ENCODE assay signal across 10 cellular contexts in genomic region chr1:41618066-41618825, GRCh38.
DNase-seq lines count a peak whose midpoint lies in the region; ATAC-seq and TF ChIP-seq lines count a peak whose summit lies in the region.
"Had no signal": no experiment of that assay in that cellular context is flagged by ENCODE, and none has a peak within 500 bp of the region (broad histone marks: within the 10 kb centered on the region; RNA-seq: fewer than 3 reads in every experiment).

No MANE protein-coding gene starts in this region.

- no peaks in the 10 kb centered on the region for H3K36me3 ChIP-seq in ovary
- H3K36me3 ChIP-seq: cardiac muscle cell had no signal

- no peaks in the 10 kb centered on the region for H3K9me3 ChIP-seq in ovary

- H3K9me3 Mint-ChIP-seq in activated T-cell treated with anti-CD3 and anti-CD28 coated beads, Interleukin-2, amount 50 U/mL, for 4 hours: no peaks in the 10 kb centered on the region

- intact Hi-C loops in head of caudate nucleus (cut with DNase I) (loop anchor here (5.0 kb wide), 1 partner anchor 159 kb away; no protein-coding TSS in a partner anchor), ovary (cut with DNase I) (no loop called here)

- no peak overlapping the region for H3K27ac ChIP-seq in ovary
- H3K27ac ChIP-seq: cardiac muscle cell had no signal

- H3K4me1 ChIP-seq in ovary (ENCODE audit: insufficient read depth): no peaks in the 10 kb centered on the region

- H3K27me3 Mint-ChIP-seq in activated T-cell treated with anti-CD3 and anti-CD28 coated beads, Interleukin-2, amount 50 U/mL, for 4 hours (ENCODE audit: low read depth): no peaks in the 10 kb centered on the region

- H3K36me3 Mint-ChIP-seq in activated T-cell treated with anti-CD3 and anti-CD28 coated beads, Interleukin-2, amount 50 U/mL, for 4 hours (ENCODE audit: insufficient read depth): peaks cover 44% of the 10 kb centered on the region

- no peak for ATAC-seq in GM21576 (IDR thresholded peaks at IDR 0.05; ENCODE audit: unreplicated experiment)
- no peak for ATAC-seq in activated T-cell treated with anti-CD3 and anti-CD28 coated beads, Interleukin-2, amount 50 U/mL, for 4 hours

- DNase-seq in COLO829 (ENCODE audit: low spot score) (peak; percentile 39), anterior cingulate cortex (lab: John Stamatoyannopoulos, UW) (peak in 56 of 58 donors; percentile 20 to 96 (median 85)), head of caudate nucleus (peak; percentile 78 to 96 (median 91)), ovary (peak; percentile 69 to 86 (median 75)), hepatic stellate cell (ENCODE audit: low spot score) (no peak)
- DNase-seq in activated T-cell treated with anti-CD3 and anti-CD28 coated beads, Interleukin-2, amount 50 U/mL, for 4 hours: no peak
- DNase-seq in stimulated activated CD4-positive, alpha-beta T cell treated with anti-CD3 and anti-CD28 coated beads, Interleukin-4, amount 100 ng/mL, for 4 hours: no peak
- DNase-seq: activated CD4-positive, CD25-positive, alpha-beta regulatory T cell treated with anti-CD3 and anti-CD28 coated beads, Interleukin-2, amount 50 U/mL, for 72 hours had no signal

- no peak for TF ChIP-seq CTCF in ovary (IDR thresholded peaks at IDR 0.05)

- WGBS in ovary, 3 donors: 62 to 71% (median 66%) methylated on average over 14 of the region's 14 CpGs

- no peak overlapping the region for H3K4me3 ChIP-seq in ovary
- H3K4me3 ChIP-seq: cardiac muscle cell had no signal

- peaks cover 28% of the 10 kb centered on the region for H3K4me1 Mint-ChIP-seq in activated T-cell treated with anti-CD3 and anti-CD28 coated beads, Interleukin-2, amount 50 U/mL, for 4 hours (ENCODE audit: low read depth)

- no peaks in the 10 kb centered on the region for H3K27me3 ChIP-seq in ovary
- H3K27me3 ChIP-seq: cardiac muscle cell had no signal

- H3K4me3 Mint-ChIP-seq in activated T-cell treated with anti-CD3 and anti-CD28 coated beads, Interleukin-2, amount 50 U/mL, for 4 hours: no peak overlapping the region

- TF ChIP-seq POLR2A in ovary (IDR thresholded peaks at IDR 0.05): no peak

- TF ChIP-seq EP300 in ovary (IDR thresholded peaks at IDR 0.05): no peak

Comparison
In these comparisons a context has a peak if more than half of its experiments do, and no peak if none do; other contexts are left out.
1. DNase-seq: peak in COLO829 (single experiment), anterior cingulate cortex (56 of 58), head of caudate nucleus (42 of 42) and ovary (5 of 5); none in hepatic stellate cell (single experiment), activated T-cell treated with anti-CD3 and anti-CD28 coated beads, Interleukin-2, amount 50 U/mL, for 4 hours (single experiment) and stimulated activated CD4-positive, alpha-beta T cell treated with anti-CD3 and anti-CD28 coated beads, Interleukin-4, amount 100 ng/mL, for 4 hours (0 of 2).